In the genomic region with DNA sequence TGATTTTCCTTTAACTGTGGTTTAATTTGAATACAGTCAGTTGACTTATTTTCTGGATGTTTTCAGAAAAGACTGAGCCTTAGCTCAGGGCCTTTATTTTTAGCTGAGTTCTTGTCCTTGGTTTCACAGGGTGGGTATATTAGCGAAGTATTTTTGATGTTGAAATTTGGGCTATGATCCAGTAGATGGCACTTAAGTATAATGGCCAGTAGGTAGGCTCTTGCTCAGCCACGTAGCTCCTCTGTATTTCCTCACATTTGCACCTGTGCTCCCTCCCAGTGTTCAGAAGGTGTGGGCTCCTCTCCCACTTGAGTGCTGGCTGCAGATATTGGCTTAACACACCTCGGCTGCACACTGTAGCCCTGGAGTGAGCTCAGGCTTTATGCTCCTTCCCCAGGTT, we compare ENCODE assay signal across 1 cellular context.
TF ChIP-seq lines count a peak whose summit lies in the region.

No MANE protein-coding gene starts in this region.

TF ChIP-seq in GM12878, 131 proteins besides CTCF, POLR2A, EP300 and RAD21 (continued from another document):
- TF ChIP-seq CBX5 (IDR thresholded peaks at IDR 0.05; ENCODE audit: low read depth) (no peak), CHD1 (IDR thresholded peaks at IDR 0.05; ENCODE audit: low read depth, low read length) (no peak), JUND (IDR thresholded peaks at IDR 0.05; ENCODE audit: low read depth, low read length) (no peak), NFIC (IDR thresholded peaks at IDR 0.05; ENCODE audit: low read depth, low read length) (no peak), KAT2A (conservative IDR thresholded peaks at IDR 0.05; ENCODE audit: control insufficient read depth, low read depth, low read length) (no peak), NR2C2 (IDR thresholded peaks at IDR 0.05; ENCODE audit: borderline replicate concordance, control insufficient read depth, insufficient read length, low read depth) (no peak), BACH1 (IDR thresholded peaks at IDR 0.05; ENCODE audit: borderline replicate concordance) (no peak), SREBF1 (IDR thresholded peaks at IDR 0.05; ENCODE audit: low read length) (no peak), RUNX3 (IDR thresholded peaks at IDR 0.05; ENCODE audit: low read length) (no peak), YBX1 (IDR thresholded peaks at IDR 0.05) (no peak), TBL1XR1 (IDR thresholded peaks at IDR 0.05; ENCODE audit: low read depth, low read length) (no peak), YY1 (IDR thresholded peaks at IDR 0.05; ENCODE audit: low read depth, low read length) (no peak)
- TF ChIP-seq, protein P1, sequence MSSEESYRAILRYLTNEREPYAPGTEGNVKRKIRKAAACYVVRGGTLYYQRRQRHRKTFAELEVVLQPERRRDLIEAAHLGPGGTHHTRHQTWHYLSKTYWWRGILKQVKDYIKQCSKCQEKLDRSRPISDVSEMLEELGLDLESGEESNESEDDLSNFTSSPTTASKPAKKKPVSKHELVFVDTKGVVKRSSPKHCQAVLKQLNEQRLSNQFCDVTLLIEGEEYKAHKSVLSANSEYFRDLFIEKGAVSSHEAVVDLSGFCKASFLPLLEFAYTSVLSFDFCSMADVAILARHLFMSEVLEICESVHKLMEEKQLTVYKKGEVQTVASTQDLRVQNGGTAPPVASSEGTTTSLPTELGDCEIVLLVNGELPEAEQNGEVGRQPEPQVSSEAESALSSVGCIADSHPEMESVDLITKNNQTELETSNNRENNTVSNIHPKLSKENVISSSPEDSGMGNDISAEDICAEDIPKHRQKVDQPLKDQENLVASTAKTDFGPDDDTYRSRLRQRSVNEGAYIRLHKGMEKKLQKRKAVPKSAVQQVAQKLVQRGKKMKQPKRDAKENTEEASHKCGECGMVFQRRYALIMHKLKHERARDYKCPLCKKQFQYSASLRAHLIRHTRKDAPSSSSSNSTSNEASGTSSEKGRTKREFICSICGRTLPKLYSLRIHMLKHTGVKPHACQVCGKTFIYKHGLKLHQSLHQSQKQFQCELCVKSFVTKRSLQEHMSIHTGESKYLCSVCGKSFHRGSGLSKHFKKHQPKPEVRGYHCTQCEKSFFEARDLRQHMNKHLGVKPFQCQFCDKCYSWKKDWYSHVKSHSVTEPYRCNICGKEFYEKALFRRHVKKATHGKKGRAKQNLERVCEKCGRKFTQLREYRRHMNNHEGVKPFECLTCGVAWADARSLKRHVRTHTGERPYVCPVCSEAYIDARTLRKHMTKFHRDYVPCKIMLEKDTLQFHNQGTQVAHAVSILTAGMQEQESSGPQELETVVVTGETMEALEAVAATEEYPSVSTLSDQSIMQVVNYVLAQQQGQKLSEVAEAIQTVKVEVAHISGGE (CRISPR knock-in tag; IDR thresholded peaks at IDR 0.05) = no peak
- TF ChIP-seq, protein P2, sequence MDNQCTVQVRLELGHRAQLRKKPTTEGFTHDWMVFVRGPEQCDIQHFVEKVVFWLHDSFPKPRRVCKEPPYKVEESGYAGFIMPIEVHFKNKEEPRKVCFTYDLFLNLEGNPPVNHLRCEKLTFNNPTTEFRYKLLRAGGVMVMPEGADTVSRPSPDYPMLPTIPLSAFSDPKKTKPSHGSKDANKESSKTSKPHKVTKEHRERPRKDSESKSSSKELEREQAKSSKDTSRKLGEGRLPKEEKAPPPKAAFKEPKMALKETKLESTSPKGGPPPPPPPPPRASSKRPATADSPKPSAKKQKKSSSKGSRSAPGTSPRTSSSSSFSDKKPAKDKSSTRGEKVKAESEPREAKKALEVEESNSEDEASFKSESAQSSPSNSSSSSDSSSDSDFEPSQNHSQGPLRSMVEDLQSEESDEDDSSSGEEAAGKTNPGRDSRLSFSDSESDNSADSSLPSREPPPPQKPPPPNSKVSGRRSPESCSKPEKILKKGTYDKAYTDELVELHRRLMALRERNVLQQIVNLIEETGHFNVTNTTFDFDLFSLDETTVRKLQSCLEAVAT (IDR thresholded peaks at IDR 0.05) = no peak
